In the genomic region with DNA sequence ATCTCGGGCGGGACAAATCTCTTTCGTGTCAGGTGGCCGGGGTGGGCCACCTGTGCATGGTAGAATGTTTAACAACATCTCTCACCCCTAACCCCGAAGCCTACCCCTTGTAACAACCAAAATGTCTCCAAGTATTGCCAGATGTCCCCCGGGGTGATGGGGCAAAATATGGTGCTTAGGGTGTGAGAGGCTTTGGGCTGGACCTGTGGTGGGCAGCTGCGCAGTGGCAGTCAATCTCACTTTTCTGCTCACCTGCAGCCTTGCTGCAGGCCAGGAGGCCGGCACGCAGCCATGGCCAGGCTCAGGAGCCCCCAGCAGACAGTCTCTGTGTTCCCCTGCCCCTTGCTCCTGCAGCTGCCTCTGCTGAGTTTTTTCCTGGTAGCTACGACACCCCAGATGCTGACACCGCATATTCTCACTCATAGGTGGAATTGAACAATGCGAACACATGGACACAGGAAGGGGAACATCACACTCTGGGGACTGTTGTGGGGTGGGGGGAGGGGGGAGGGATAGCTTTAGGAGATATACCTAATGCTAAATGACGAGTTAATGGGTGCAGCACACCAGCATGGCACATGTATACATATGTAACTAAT, we compare ENCODE assay signal across 7 cellular contexts.
DNase-seq lines count a peak whose midpoint lies in the region; ATAC-seq, FAIRE-seq and TF ChIP-seq lines count a peak whose summit lies in the region.
"Not testable (repeated sequence)": the region's sequence is repeated elsewhere in the genome, so short reads cannot be mapped to it uniquely, and the experiment has no call there.

No MANE protein-coding gene starts in this region.

- not testable (repeated sequence) for H3K4me3 ChIP-seq in BLaER1; Caco-2 (ENCODE audit: low read depth, low read length); HepG2 (replicated peaks in 1 of 3; ENCODE audit: insufficient read depth in 1 of 3, low read depth in 2 of 3, low read length in 3 of 3); lower lobe of right lung; neuronal stem cell (ENCODE audit: low read length in 2 of 2); spleen

- H2AFZ ChIP-seq in HepG2 (ENCODE audit: low read length); neuronal stem cell (ENCODE audit: low read length): not testable (repeated sequence)

- not testable (repeated sequence) for H3K27ac ChIP-seq in BLaER1; HepG2 (ENCODE audit: extremely low read length, insufficient read depth, low read length); lower lobe of right lung; neuronal stem cell (replicated peaks; ENCODE audit: low read length); spleen

- not testable (repeated sequence) for H2AK5ac ChIP-seq in neuronal stem cell (ENCODE audit: low read depth, low read length)

- H3K79me1 ChIP-seq in neuronal stem cell (ENCODE audit: low read depth, low read length), result not testable (repeated sequence)

- H2BK12ac ChIP-seq in neuronal stem cell (ENCODE audit: low read length), result not testable (repeated sequence)

- not testable (repeated sequence) for H4K91ac ChIP-seq in neuronal stem cell (ENCODE audit: low read depth, low read length, poor library complexity)

- not testable (repeated sequence) for H3K4me3 Mint-ChIP-seq in Caco-2 (ENCODE audit: unreplicated experiment); activated naive CD8-positive, alpha-beta T cell treated with anti-CD3 and anti-CD28 coated beads, Interleukin-2, amount 10 ng/mL, durations not matched to agents 7 days and 5 days

- H3K27me3 ChIP-seq in BLaER1; Caco-2 (replicated peaks; ENCODE audit: control insufficient read depth, insufficient read depth, low read length): not testable (repeated sequence)
- H3K27me3 ChIP-seq in HepG2 (ENCODE audit: control insufficient read depth in 1 of 2, insufficient read depth in 2 of 2, low read length in 2 of 2) (peaks cover 4 to 36% of the 10 kb centered on the region in 2 experiments; a peak in 4 of 5 replicates), lower lobe of right lung (ENCODE audit: low read depth) (peaks cover 22% of the 10 kb centered on the region), neuronal stem cell (ENCODE audit: control insufficient read depth in 3 of 3, insufficient read depth in 3 of 3, low read depth in 1 of 3, low read length in 3 of 3) (peaks cover 0 to 17% (median 0%) of the 10 kb centered on the region in 3 experiments), spleen (replicated peaks in 1 of 7) (peaks cover 0 to 51% (median 0%) of the 10 kb centered on the region in 7 donors)

- H3K9me3 ChIP-seq in BLaER1, result peaks cover 11% of the 10 kb centered on the region
- not testable (repeated sequence) for H3K9me3 ChIP-seq in Caco-2; HepG2 (ENCODE audit: low read length); lower lobe of right lung; neuronal stem cell (replicated peaks in 1 of 2; ENCODE audit: control insufficient read depth in 2 of 2, insufficient read depth in 1 of 2, low read depth in 1 of 2, low read length in 2 of 2); spleen

- not testable (repeated sequence) for H2BK120ac ChIP-seq in neuronal stem cell (ENCODE audit: low read depth, low read length)

- H2BK15ac ChIP-seq in neuronal stem cell (ENCODE audit: low read length), result not testable (repeated sequence)

- H3K4me2 ChIP-seq in BLaER1, result peak overlapping the region; percentile 34
- not testable (repeated sequence) for H3K4me2 ChIP-seq in HepG2 (ENCODE audit: low read depth, low read length); neuronal stem cell (ENCODE audit: insufficient read depth, low read length, poor library complexity, severe bottlenecking)

- not testable (repeated sequence) for TF ChIP-seq CTCF in Caco-2 (IDR thresholded peaks at IDR 0.05; ENCODE audit: insufficient read depth in 1 of 2, low read depth in 1 of 2, low read length in 1 of 2, severe bottlenecking in 1 of 2, unreplicated experiment in 1 of 2); HepG2 (CRISPR knock-in tag; IDR thresholded peaks at IDR 0.05); lower lobe of right lung (IDR thresholded peaks at IDR 0.05); spleen (IDR thresholded peaks at IDR 0.05 in 8 of 11, conservative IDR thresholded peaks at IDR 0.05 in 3 of 11)

- H3K23ac ChIP-seq in neuronal stem cell (ENCODE audit: low read depth, low read length, poor library complexity), result not testable (repeated sequence)

- not testable (repeated sequence) for ATAC-seq in activated naive CD8-positive, alpha-beta T cell treated with anti-CD3 and anti-CD28 coated beads, Interleukin-2, amount 10 ng/mL, durations not matched to agents 7 days and 5 days (ENCODE audit: low read depth); HepG2; lower lobe of right lung

- TF ChIP-seq EP300 in HepG2 (IDR thresholded peaks at IDR 0.05; ENCODE audit: low read depth in 2 of 2, low read length in 2 of 2); HepG2 (CRISPR knock-in tag; IDR thresholded peaks at IDR 0.05; ENCODE audit: borderline replicate concordance): not testable (repeated sequence)

- H3K27ac Mint-ChIP-seq in Caco-2 (ENCODE audit: unreplicated experiment), result peak overlapping the region; percentile 45
- not testable (repeated sequence) for H3K27ac Mint-ChIP-seq in activated naive CD8-positive, alpha-beta T cell treated with anti-CD3 and anti-CD28 coated beads, Interleukin-2, amount 10 ng/mL, durations not matched to agents 7 days and 5 days

- not testable (repeated sequence) for DNase-seq in Caco-2; HepG2 (ENCODE audit: low spot score); neuronal stem cell (ENCODE audit: low spot score)
- DNase-seq in activated naive CD8-positive, alpha-beta T cell treated with anti-CD3 and anti-CD28 coated beads, Interleukin-2, amount 10 ng/mL, durations not matched to agents 7 days and 5 days, result peak; percentile 3
- DNase-seq in lower lobe of right lung (peak; percentile 8), spleen (peak; percentile 31)

- not testable (repeated sequence) for H4K20me1 ChIP-seq in BLaER1; HepG2 (ENCODE audit: insufficient read depth, low read length)

- not testable (repeated sequence) for H3K9ac ChIP-seq in BLaER1; HepG2 (ENCODE audit: insufficient read depth, low read depth, low read length); neuronal stem cell (ENCODE audit: low read depth, low read length, poor library complexity)

- H3K4me1 Mint-ChIP-seq in Caco-2 (ENCODE audit: low read depth, unreplicated experiment), result peaks cover 23% of the 10 kb centered on the region
- H3K4me1 Mint-ChIP-seq in activated naive CD8-positive, alpha-beta T cell treated with anti-CD3 and anti-CD28 coated beads, Interleukin-2, amount 10 ng/mL, durations not matched to agents 7 days and 5 days, result not testable (repeated sequence)

- FAIRE-seq in HepG2 (lab: Jason Lieb, UNC), result not testable (repeated sequence)

- not testable (repeated sequence) for H3K36me3 Mint-ChIP-seq in Caco-2 (ENCODE audit: insufficient read depth, unreplicated experiment); activated naive CD8-positive, alpha-beta T cell treated with anti-CD3 and anti-CD28 coated beads, Interleukin-2, amount 10 ng/mL, durations not matched to agents 7 days and 5 days

- not testable (repeated sequence) for H3K27me3 Mint-ChIP-seq in Caco-2 (ENCODE audit: insufficient read depth, unreplicated experiment); activated naive CD8-positive, alpha-beta T cell treated with anti-CD3 and anti-CD28 coated beads, Interleukin-2, amount 10 ng/mL, durations not matched to agents 7 days and 5 days

- H3K4me1 ChIP-seq in BLaER1, result peaks cover 42% of the 10 kb centered on the region
- H3K4me1 ChIP-seq in Caco-2, result peaks cover 48% of the 10 kb centered on the region
- H3K4me1 ChIP-seq in HepG2 (ENCODE audit: insufficient read depth, low read length); lower lobe of right lung; spleen: not testable (repeated sequence)
- peaks cover 0 to 17% of the 10 kb centered on the region in 2 donors for H3K4me1 ChIP-seq in neuronal stem cell (ENCODE audit: control insufficient read depth in 2 of 2, insufficient read depth in 1 of 2, low read depth in 1 of 2, low read length in 2 of 2)

- H3K18ac ChIP-seq in neuronal stem cell (ENCODE audit: low read length), result not testable (repeated sequence)

- CTCF ChIA-PET in Caco-2 (lab: Charles Lee), result interaction anchor here (1.5 kb wide), 1 partner anchor 19 kb away, joined by 5 read pairs; no protein-coding TSS in a partner anchor
- CTCF ChIA-PET in HepG2 (lab: Yijun Ruan, JAX; ENCODE audit: low intra/inter-chr PET ratio, low total read pairs), result not testable (repeated sequence)

- not testable (repeated sequence) for H3K36me3 ChIP-seq in BLaER1; Caco-2 (ENCODE audit: control insufficient read depth, insufficient read depth, low read length); HepG2 (replicated peaks in 1 of 2; ENCODE audit: control insufficient read depth in 1 of 2, insufficient read depth in 2 of 2, low read length in 2 of 2); lower lobe of right lung; neuronal stem cell (replicated peaks in 1 of 2; ENCODE audit: control insufficient read depth in 2 of 2, insufficient read depth in 2 of 2, low read length in 2 of 2); spleen

- POLR2A ChIA-PET in Caco-2 (lab: Charles Lee); activated naive CD8-positive, alpha-beta T cell treated with anti-CD3 and anti-CD28 coated beads, Interleukin-2, amount 10 ng/mL, durations not matched to agents 7 days and 5 days (lab: Charles Lee); HepG2 (lab: Yijun Ruan, JAX): not testable (repeated sequence)

- H3K9me3 Mint-ChIP-seq in Caco-2 (ENCODE audit: unreplicated experiment), result peaks cover 11% of the 10 kb centered on the region
- H3K9me3 Mint-ChIP-seq in activated naive CD8-positive, alpha-beta T cell treated with anti-CD3 and anti-CD28 coated beads, Interleukin-2, amount 10 ng/mL, durations not matched to agents 7 days and 5 days, result not testable (repeated sequence)

- WGBS in HepG2 (ENCODE audit: low lambda C conversion rate), result 0% methylated on average over 5 of the region's 13 CpGs
- no CpG with 5 or more reads among the region's 13 CpGs for WGBS in neuronal stem cell (ENCODE audit: extremely low coverage in 2 of 2, insufficient read length in 2 of 2, insufficient replicate concordance in 1 of 2), 2 donors
- 64 to 79% (median 73%) methylated on average over 11 to 12 of the region's 13 CpGs for WGBS in spleen, 5 donors

- H3K14ac ChIP-seq in neuronal stem cell (ENCODE audit: low read length), result peak overlapping the region; percentile 61

- H2BK5ac ChIP-seq in neuronal stem cell (ENCODE audit: low read length), result not testable (repeated sequence)

- TF ChIP-seq RAD21 in HepG2 (CRISPR knock-in tag; IDR thresholded peaks at IDR 0.05), result not testable (repeated sequence)

- not testable (repeated sequence) for H3K79me2 ChIP-seq in HepG2 (ENCODE audit: insufficient read depth, low read length)

- intact Hi-C loops in Caco-2 (cut with micrococcal nuclease; ENCODE audit: unreplicated experiment); HepG2 (cut with micrococcal nuclease; ENCODE audit: unreplicated experiment); lower lobe of right lung (cut with DNase I); spleen (cut with DNase I; ENCODE audit: low total_unique reads): not testable (repeated sequence)

- not testable (repeated sequence) for TF ChIP-seq POLR2A in HepG2 (IDR thresholded peaks at IDR 0.05; ENCODE audit: insufficient read depth in 1 of 2, low read depth in 2 of 2, low read length in 2 of 2); spleen (IDR thresholded peaks at IDR 0.05)

- not testable (repeated sequence) for H4K8ac ChIP-seq in neuronal stem cell (ENCODE audit: low read depth, low read length)

- BruUV-seq in Caco-2 (replicated peaks; lab: Mats Ljungman, UMichigan); HepG2 (replicated peaks; lab: Mats Ljungman, UMichigan): not testable (repeated sequence)

- in situ Hi-C loops in HepG2 (cut with HindIII; ENCODE audit: extremely low pct_ligation_motif_present, low pct_unique_long_range_greater_than_20kb), result not testable (repeated sequence)

- not testable (repeated sequence) for H3K4ac ChIP-seq in neuronal stem cell (ENCODE audit: low read length)
